9 cellular contexts compared by ENCODE assay signal in the genomic region with DNA sequence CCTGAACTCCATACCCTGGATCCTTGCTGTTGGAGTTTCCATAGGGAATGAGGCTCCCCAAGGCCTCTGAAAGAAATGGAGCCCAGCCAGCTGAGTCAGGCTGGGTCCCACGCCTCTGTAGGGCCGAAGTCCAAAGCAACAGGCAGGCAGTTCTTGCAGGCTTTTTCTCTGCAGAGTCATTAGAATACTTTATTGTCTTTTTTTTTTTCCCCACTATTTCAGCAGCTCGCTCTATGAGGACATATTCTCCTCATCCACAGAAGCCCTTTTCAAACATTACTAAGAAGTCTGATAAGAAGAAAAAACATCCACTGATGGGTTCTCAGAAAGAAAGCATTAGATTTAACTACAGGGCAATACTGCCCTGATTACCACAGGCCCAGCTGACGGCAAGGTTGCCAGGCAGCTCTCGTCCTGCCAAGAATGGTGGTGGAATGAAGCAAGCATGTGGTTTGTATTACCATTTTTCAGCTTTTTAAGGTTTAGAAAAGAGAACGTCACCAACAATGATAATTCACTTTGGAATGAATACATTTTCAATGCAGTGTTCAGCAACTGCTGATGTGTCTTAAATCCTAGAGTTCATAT.
A peak's percentile ranks its signal among the peaks of the same experiment; 100 is the strongest.
DNase-seq lines count a peak whose midpoint lies in the region; ATAC-seq, FAIRE-seq and TF ChIP-seq lines count a peak whose summit lies in the region.
"Had no signal": no experiment of that assay in that cellular context is flagged by ENCODE, and none has a peak within 500 bp of the region (broad histone marks: within the 10 kb centered on the region; RNA-seq: fewer than 3 reads in every experiment).

No MANE protein-coding gene starts in this region.

- peak; percentile 85 for FAIRE-seq in H54 (lab: Jason Lieb, UNC)

- no peak for ATAC-seq in HG02973 (IDR thresholded peaks at IDR 0.05; ENCODE audit: unreplicated experiment)

- no peak overlapping the region for H3K4me3 ChIP-seq in hepatocyte
- no peak overlapping the region for H3K4me3 ChIP-seq in skeletal muscle cell (ENCODE audit: low read depth, low read length)

- WGBS in hepatocyte (ENCODE audit: low lambda C conversion rate, missing lambda C conversion rate) = 12% methylated on average over 6 of the region's 6 CpGs

- H3K79me2 ChIP-seq in hepatocyte = no peaks in the 10 kb centered on the region

- H3K9me2 ChIP-seq in hepatocyte (replicated peaks; ENCODE audit: insufficient read depth) = no peaks in the 10 kb centered on the region

- no peaks in the 10 kb centered on the region for H3K27me3 ChIP-seq in hepatocyte

- DNase-seq in H54 (ENCODE audit: insufficient read length, low spot score) = no peak
- DNase-seq in amygdala (lab: John Stamatoyannopoulos, UW) = peak in 31 of 56 donors; percentile 1 to 47 (median 8)
- peak; percentile 90 for DNase-seq in hepatocyte (ENCODE audit: low spot score)
- peak; percentile 95 for DNase-seq in skeletal muscle cell (ENCODE audit: low read depth)
- no peak for DNase-seq in NAMALWA (ENCODE audit: low spot score)
- no peak for DNase-seq in NCI-H1105 (lab: John Stamatoyannopoulos, UW)
- DNase-seq in GM19240 (ENCODE audit: insufficient read length, low spot score) = no peak
- DNase-seq: activated CD4-positive, alpha-beta T cell treated with anti-CD3 and anti-CD28 coated beads, Interleukin-2, amount 50 U/mL, for 1 hour had no signal

- H4K20me1 ChIP-seq in hepatocyte (ENCODE audit: insufficient read depth, poor library complexity, severe bottlenecking) = no peaks in the 10 kb centered on the region

- H3K36me3 ChIP-seq in hepatocyte (replicated peaks; ENCODE audit: insufficient read depth, low read depth) = no peaks in the 10 kb centered on the region

- H3K27ac ChIP-seq in hepatocyte = peak overlapping the region; percentile 91

- H3K4me1 ChIP-seq in hepatocyte (ENCODE audit: insufficient read depth) = peaks cover 35% of the 10 kb centered on the region

- H2AFZ ChIP-seq in hepatocyte = no peak overlapping the region

- no peak for TF ChIP-seq POLR2A in H54 (IDR thresholded peaks at IDR 0.05; ENCODE audit: low read depth, low read length)

- no peak for TF ChIP-seq CTCF in hepatocyte (IDR thresholded peaks at IDR 0.05; ENCODE audit: poor library complexity)

- H3K4me2 ChIP-seq in hepatocyte = peak overlapping the region; percentile 42

- H3K9me3 ChIP-seq in hepatocyte (ENCODE audit: low read depth) = no peaks in the 10 kb centered on the region

Comparison
In these comparisons a context has a peak if more than half of its experiments do, and no peak if none do; other contexts are left out.
1. DNase-seq: peak in amygdala (31 of 56), hepatocyte (single experiment) and skeletal muscle cell (single experiment); none in H54 (single experiment), NAMALWA (single experiment), NCI-H1105 (single experiment) and GM19240 (single experiment).